Comparison of ENCODE assay signal across 8 cellular contexts in the genomic region with DNA sequence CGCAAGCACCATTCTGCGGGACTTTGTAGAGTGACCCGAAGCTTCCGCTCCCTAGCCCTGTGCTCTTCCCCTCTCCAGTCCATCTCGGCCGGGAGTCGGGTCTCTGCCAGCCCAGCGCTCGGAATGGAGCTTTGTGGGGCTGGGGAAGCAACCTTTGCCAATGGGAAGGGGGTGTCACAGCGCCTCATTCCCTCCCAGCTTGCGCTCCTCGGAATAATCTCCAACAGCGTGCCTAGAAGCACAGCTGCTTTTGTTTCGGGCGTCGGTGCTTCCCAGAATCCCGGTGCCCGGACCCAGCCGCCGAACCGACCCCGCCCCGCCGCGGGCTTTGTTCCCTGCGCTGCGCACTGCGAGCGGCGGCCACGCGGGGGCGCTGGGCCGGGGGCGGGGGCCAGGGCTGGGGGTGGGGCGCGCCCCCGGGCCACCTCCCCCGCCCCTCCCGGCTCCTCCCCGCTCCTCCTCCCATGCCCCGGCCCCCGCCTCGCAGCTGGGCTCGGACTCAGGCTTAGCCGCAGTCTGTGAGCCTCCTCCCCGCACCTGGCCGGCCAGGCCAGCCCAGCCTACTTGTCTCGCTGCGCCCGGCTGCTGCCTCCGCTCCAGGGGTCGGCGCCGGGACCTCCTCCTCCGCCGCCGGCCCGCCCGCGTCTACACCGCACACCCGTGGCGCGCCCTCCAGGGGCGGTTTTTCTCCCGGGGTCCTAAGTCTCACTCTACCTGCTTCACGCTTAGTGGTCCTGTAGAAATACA.
A peak's percentile ranks its signal among the peaks of the same experiment; 100 is the strongest.
DNase-seq lines count a peak whose midpoint lies in the region; ATAC-seq and TF ChIP-seq lines count a peak whose summit lies in the region.

No MANE protein-coding gene starts in this region.

- H3K27ac ChIP-seq in foreskin keratinocyte (no peak overlapping the region), upper lobe of right lung (no peak overlapping the region)

- H3K4me3 Mint-ChIP-seq in activated T-cell treated with anti-CD3 and anti-CD28 coated beads, Interleukin-2, amount 50 U/mL, for 72 hours: peak overlapping the region; percentile 78 to 82

- H3K36me3 Mint-ChIP-seq in activated T-cell treated with anti-CD3 and anti-CD28 coated beads, Interleukin-2, amount 50 U/mL, for 72 hours (ENCODE audit: insufficient read depth in 2 of 2): no peaks in the 10 kb centered on the region

- peaks cover 6% of the 10 kb centered on the region for H3K4me1 Mint-ChIP-seq in activated T-cell treated with anti-CD3 and anti-CD28 coated beads, Interleukin-2, amount 50 U/mL, for 72 hours (ENCODE audit: low read depth)

- H3K27me3 Mint-ChIP-seq in activated T-cell treated with anti-CD3 and anti-CD28 coated beads, Interleukin-2, amount 50 U/mL, for 72 hours (ENCODE audit: low read depth): peaks cover 40% of the 10 kb centered on the region

- intact Hi-C loops in upper lobe of right lung (cut with DNase I): no loop called here

- H3K4me3 ChIP-seq in GM12864 (ENCODE audit: low read depth, low read length): peak overlapping the region; percentile 14
- H3K4me3 ChIP-seq in upper lobe of right lung: peak overlapping the region; percentile 58

- no peak for DNase-seq in GM12864 (ENCODE audit: low read depth)
- DNase-seq in NCI-H82 (lab: John Stamatoyannopoulos, UW): peak; percentile 91
- peak; percentile 47 to 54 for DNase-seq in activated T-cell treated with anti-CD3 and anti-CD28 coated beads, Interleukin-2, amount 50 U/mL, for 72 hours
- DNase-seq in foreskin keratinocyte: peak in 1 of 2 donors; percentile 37
- DNase-seq in omental fat pad (ENCODE audit: low spot score): no peak
- peak; percentile 88 for DNase-seq in upper lobe of right lung
- DNase-seq in cortex of kidney (lab: John Stamatoyannopoulos, UW): no peak

- ATAC-seq in HG02759 (IDR thresholded peaks at IDR 0.05; ENCODE audit: unreplicated experiment) (peak; percentile 85), foreskin keratinocyte (peak; percentile 84), omental fat pad (ENCODE audit: low FRiP score) (peak; percentile 87), upper lobe of right lung (peak; percentile 95)
- ATAC-seq in activated T-cell treated with anti-CD3 and anti-CD28 coated beads, Interleukin-2, amount 50 U/mL, for 72 hours (replicated peaks in 1 of 2): peak; percentile 86 to 87

- no peaks in the 10 kb centered on the region for H3K4me1 ChIP-seq in foreskin keratinocyte
- H3K4me1 ChIP-seq in upper lobe of right lung: peaks cover 10% of the 10 kb centered on the region

- no peaks in the 10 kb centered on the region for H3K9me3 Mint-ChIP-seq in activated T-cell treated with anti-CD3 and anti-CD28 coated beads, Interleukin-2, amount 50 U/mL, for 72 hours

- no peak overlapping the region for H3K27ac Mint-ChIP-seq in activated T-cell treated with anti-CD3 and anti-CD28 coated beads, Interleukin-2, amount 50 U/mL, for 72 hours

- no peaks in the 10 kb centered on the region for H3K36me3 ChIP-seq in upper lobe of right lung

- H3K27me3 ChIP-seq in foreskin keratinocyte: no peaks in the 10 kb centered on the region
- no peaks in the 10 kb centered on the region for H3K27me3 ChIP-seq in upper lobe of right lung

- no peaks in the 10 kb centered on the region for H3K9me3 ChIP-seq in upper lobe of right lung

- TF ChIP-seq CTCF in GM12864 (IDR thresholded peaks at IDR 0.05; ENCODE audit: low read depth, low read length, missing control alignments) (peak; percentile 37), foreskin keratinocyte (conservative IDR thresholded peaks at IDR 0.05) (peak; percentile 57), omental fat pad (IDR thresholded peaks at IDR 0.05) (no peak), upper lobe of right lung (IDR thresholded peaks at IDR 0.05) (peak; percentile 56)

Comparison
In these comparisons a context has a peak if more than half of its experiments do, and no peak if none do; other contexts are left out.
1. DNase-seq: peak in NCI-H82 (single experiment), activated T-cell treated with anti-CD3 and anti-CD28 coated beads, Interleukin-2, amount 50 U/mL, for 72 hours (2 of 2) and upper lobe of right lung (single experiment); none in GM12864 (single experiment), omental fat pad (single experiment) and cortex of kidney (single experiment).
2. CTCF ChIP-seq: peak in GM12864 (single experiment), foreskin keratinocyte (single experiment) and upper lobe of right lung (single experiment); none in omental fat pad (0 of 3).
3. Peak in every context shown above with its lines, with median percentiles within 50 percentile points of each other: ATAC-seq.